Comparison of ENCODE assay signal across 31 cellular contexts in genomic region chr2:88098558-88098900, GRCh38. TPM values are rescaled to one million over a fixed set of nuclear protein-coding genes. Genes with fewer than 3 reads are reported as not detected.
DNase-seq lines count a peak whose midpoint lies in the region; ATAC-seq, FAIRE-seq and TF ChIP-seq lines count a peak whose summit lies in the region.
"Had no signal": no experiment of that assay in that cellular context is flagged by ENCODE, and none has a peak within 500 bp of the region (broad histone marks: within the 10 kb centered on the region; RNA-seq: fewer than 3 reads in every experiment).

No MANE protein-coding gene starts in this region.

- intact Hi-C loops in left ventricle myocardium inferior (cut with micrococcal nuclease) = no loop called here
- intact Hi-C loops in Right ventricle myocardium inferior (cut with DNase I) = no loop called here
- intact Hi-C loops in GM12878 (cut with micrococcal nuclease; ENCODE audit: unreplicated experiment) = loop anchor here (10.0 kb wide), 1 partner anchor 64 kb away; no protein-coding TSS in a partner anchor
- intact Hi-C loops in K562 (cut with micrococcal nuclease) = no loop called here
- intact Hi-C loops in gastrocnemius medialis (cut with DNase I; ENCODE audit: low total_unique reads) = no loop called here

- H4K20me1 ChIP-seq in GM12878 (ENCODE audit: control insufficient read depth, insufficient read depth) (no peaks in the 10 kb centered on the region), K562 (replicated peaks; ENCODE audit: control insufficient read depth, insufficient read depth, low read length) (no peaks in the 10 kb centered on the region)
- H4K20me1 ChIP-seq: BLaER1 had no signal

- H2AFZ ChIP-seq in GM12878 (ENCODE audit: control insufficient read depth, low read depth, low read length) (no peak overlapping the region), K562 (ENCODE audit: low read depth, low read length) (no peak overlapping the region)

- H3K79me2 ChIP-seq in GM12878 (ENCODE audit: control insufficient read depth, insufficient read depth, low read length) (no peaks in the 10 kb centered on the region), K562 (ENCODE audit: control insufficient read depth, insufficient read depth, low read length) (no peaks in the 10 kb centered on the region)

- no peaks in the 10 kb centered on the region for H3K9me3 ChIP-seq in left ventricle myocardium inferior (replicated peaks)
- H3K9me3 ChIP-seq in GM12878 (replicated peaks; ENCODE audit: control insufficient read depth, insufficient read depth, low read length) = no peaks in the 10 kb centered on the region
- H3K9me3 ChIP-seq in K562 (replicated peaks; ENCODE audit: control insufficient read depth, insufficient read depth, low read depth, low read length) = no peaks in the 10 kb centered on the region
- no peaks in the 10 kb centered on the region for H3K9me3 ChIP-seq in gastrocnemius medialis
- H3K9me3 ChIP-seq: BE2C, BLaER1 had no signal

- H3K27me3 ChIP-seq in left ventricle myocardium inferior (ENCODE audit: low read depth) = no peaks in the 10 kb centered on the region
- H3K27me3 ChIP-seq in GM12878 (replicated peaks in 1 of 2; ENCODE audit: control insufficient read depth in 2 of 2, insufficient read depth in 2 of 2, low read length in 1 of 2) = peaks cover 2 to 3% of the 10 kb centered on the region in 2 experiments; a peak in 2 of 4 replicates
- peaks cover 8 to 10% of the 10 kb centered on the region in 2 experiments for H3K27me3 ChIP-seq in K562 (ENCODE audit: control insufficient read depth in 2 of 2, insufficient read depth in 2 of 2, low read length in 2 of 2)
- no peaks in the 10 kb centered on the region for H3K27me3 ChIP-seq in gastrocnemius medialis
- H3K27me3 ChIP-seq in H7 (ENCODE audit: control insufficient read depth, insufficient read depth, low read length) = no peaks in the 10 kb centered on the region
- H3K27me3 ChIP-seq: BE2C, BLaER1 had no signal

- TF ChIP-seq RAD21 in GM12878 (IDR thresholded peaks at IDR 0.05; ENCODE audit: insufficient read depth, low read depth, low read length) = no peak
- no peak for TF ChIP-seq RAD21 in K562 (CRISPR knock-in tag; conservative IDR thresholded peaks at IDR 0.05 in 1 of 2, IDR thresholded peaks at IDR 0.05 in 1 of 2)

- ATAC-seq in Right ventricle myocardium inferior = no peak
- no peak for ATAC-seq in GM12878
- no peak for ATAC-seq in K562
- no peak for ATAC-seq in gastrocnemius medialis
- no peak for ATAC-seq in HG02885 (IDR thresholded peaks at IDR 0.05; ENCODE audit: poor library complexity, unreplicated experiment)

- no peaks in the 10 kb centered on the region for H3K9me1 ChIP-seq in K562 (ENCODE audit: control insufficient read depth, insufficient read depth, low read length)

- FAIRE-seq in GM12878 (lab: Jason Lieb, UNC) = peak; percentile 13
- FAIRE-seq in K562 (lab: Jason Lieb, UNC) = no peak
- FAIRE-seq: A204.1, GM12891, GM19239 had no signal

- H3K27ac ChIP-seq in left ventricle myocardium inferior (replicated peaks) = peak overlapping the region; percentile 51
- H3K27ac ChIP-seq in GM12878 (ENCODE audit: control insufficient read depth, insufficient read depth) = no peak overlapping the region
- no peak overlapping the region for H3K27ac ChIP-seq in K562 (ENCODE audit: extremely low read depth, low read depth, low read length)
- H3K27ac ChIP-seq in gastrocnemius medialis = peak overlapping the region; percentile 82 to 94 (median 89)
- H3K27ac ChIP-seq: BLaER1 had no signal

- CTCF ChIA-PET in GM12878 (lab: Yijun Ruan, JAX) = no interaction called here
- CTCF ChIA-PET in K562 (lab: Yijun Ruan, JAX; ENCODE audit: low intra/inter-chr PET ratio) = no interaction called here

- H3K4me1 ChIP-seq in left ventricle myocardium inferior (peaks cover 55% of the 10 kb centered on the region), GM12878 (ENCODE audit: control insufficient read depth, insufficient read depth, low read length) (no peaks in the 10 kb centered on the region), K562 (replicated peaks in 1 of 2; ENCODE audit: control insufficient read depth in 2 of 2, insufficient read depth in 2 of 2, low read length in 2 of 2) (peaks cover 0 to 4% of the 10 kb centered on the region in 2 experiments; a peak in 2 of 5 replicates), gastrocnemius medialis (peaks cover 14 to 18% of the 10 kb centered on the region in 2 donors)
- H3K4me1 ChIP-seq: BE2C, BLaER1 had no signal

- BruUV-seq in GM12878 (replicated peaks; lab: Mats Ljungman, UMichigan) (no TSS peak), K562 (replicated peaks; lab: Mats Ljungman, UMichigan) (no TSS peak)

- TF ChIP-seq CTCF in left ventricle myocardium inferior (IDR thresholded peaks at IDR 0.05; ENCODE audit: borderline replicate concordance) = no peak
- TF ChIP-seq CTCF in GM12878 (IDR thresholded peaks at IDR 0.05 in 2 of 3, conservative IDR thresholded peaks at IDR 0.05 in 1 of 3; ENCODE audit: control insufficient read depth in 2 of 3, extremely low read depth in 1 of 3, insufficient read depth in 1 of 3, low read depth in 3 of 3, low read length in 3 of 3) = no peak
- no peak for TF ChIP-seq CTCF in K562 (IDR thresholded peaks at IDR 0.05 in 2 of 3, conservative IDR thresholded peaks at IDR 0.05 in 1 of 3; ENCODE audit: insufficient read depth in 2 of 3, low read depth in 1 of 3, low read length in 3 of 3)
- TF ChIP-seq CTCF in gastrocnemius medialis (IDR thresholded peaks at IDR 0.05 in 4 of 5, conservative IDR thresholded peaks at IDR 0.05 in 1 of 5) = no peak

- TF ChIP-seq POLR2A in GM12878 (IDR thresholded peaks at IDR 0.05; ENCODE audit: low read depth, low read length) (no peak), K562 (conservative IDR thresholded peaks at IDR 0.05) (no peak), gastrocnemius medialis (IDR thresholded peaks at IDR 0.05) (no peak)

- in situ Hi-C loops in GM12878 (cut with MboI) (no loop called here), K562 (cut with MboI) (no loop called here), gastrocnemius medialis (cut with MboI; ENCODE audit: low sequenced_read_pairs in 4 of 4) (no loop called here)

- SMC1A ChIA-PET in GM12878 (lab: Charles Lee; ENCODE audit: uncharacterized antibody, unreplicated experiment) = no interaction called here

- POLR2A ChIA-PET in GM12878 (lab: Charles Lee) = no interaction called here
- POLR2A ChIA-PET in K562 (lab: Yijun Ruan, JAX) = no interaction called here

- H3K4me2 ChIP-seq in GM12878 (ENCODE audit: control insufficient read depth, insufficient read depth) = no peak overlapping the region
- no peak overlapping the region for H3K4me2 ChIP-seq in K562 (ENCODE audit: insufficient read depth, low read length)
- H3K4me2 ChIP-seq: BLaER1 had no signal

- H3K36me3 ChIP-seq in left ventricle myocardium inferior = peaks cover 27% of the 10 kb centered on the region
- H3K36me3 ChIP-seq in GM12878 (ENCODE audit: control insufficient read depth in 2 of 2, insufficient read depth in 2 of 2, low read length in 1 of 2) = no peaks in the 10 kb centered on the region
- no peaks in the 10 kb centered on the region for H3K36me3 ChIP-seq in K562 (ENCODE audit: control insufficient read depth, insufficient read depth, low read length)
- H3K36me3 ChIP-seq in gastrocnemius medialis = peaks cover 0 to 24% of the 10 kb centered on the region in 2 donors
- H3K36me3 ChIP-seq in H7 (replicated peaks; ENCODE audit: control insufficient read depth, insufficient read depth, low read length) = no peaks in the 10 kb centered on the region
- H3K36me3 ChIP-seq: BE2C, BLaER1 had no signal

- DNase-seq in left ventricle myocardium inferior (no peak), Right ventricle myocardium inferior (ENCODE audit: missing footprints) (no peak), GM12878 (ENCODE audit: low read depth, low spot score) (no peak), K562 (ENCODE audit: extremely low read depth in 1 of 4, low spot score in 3 of 4) (no peak), gastrocnemius medialis (no peak), H7 (no peak)
- DNase-seq: 8988T; ACHN; BE2C; C1 segment of cervical spinal cord; CD4-positive, alpha-beta memory T cell; CD4-positive, CD25-positive, alpha-beta regulatory T cell; CD8-positive, alpha-beta memory T cell; COR-L47; DMS 273 treated with DMSO at 0.1 percent for 48 hours; DMS153; DMS53; DMS79; DND-41; EL; GDM1 had no signal

- RAD21 ChIA-PET in GM12878 (lab: Charles Lee; ENCODE audit: unreplicated experiment) = no interaction called here

- H3K9ac ChIP-seq in GM12878 (ENCODE audit: control insufficient read depth, insufficient read depth, low read length) (no peak overlapping the region), K562 (ENCODE audit: insufficient read depth in 1 of 2, low read depth in 2 of 2, low read length in 2 of 2) (no peak overlapping the region)
- H3K9ac ChIP-seq: BLaER1 had no signal

- TF ChIP-seq EP300 in GM12878 (IDR thresholded peaks at IDR 0.05; ENCODE audit: borderline replicate concordance in 1 of 2, control insufficient read depth in 1 of 2, low read depth in 2 of 2, low read length in 2 of 2) (no peak), K562 (IDR thresholded peaks at IDR 0.05; ENCODE audit: low read length) (no peak)

- H3K4me3 ChIP-seq in left ventricle myocardium inferior (no peak overlapping the region), GM12878 (no peak overlapping the region), K562 (no peak overlapping the region), gastrocnemius medialis (no peak overlapping the region), H7 (ENCODE audit: insufficient read depth, low read depth, low read length) (no peak overlapping the region)
- H3K4me3 ChIP-seq: BLaER1 had no signal

RNA-seq across cellular contexts. Expression of gene FABP1, which starts 29.3 kb away (rescaled TPM):
- not detected for total RNA-seq in left ventricle myocardium inferior
- total RNA-seq in Right ventricle myocardium inferior = not detected
- total RNA-seq in GM12878 (2013; cell fraction: nucleolus; rRNA removed) = not detected in 2 replicates
- not detected in 2 replicates for total RNA-seq in GM12878 (2014; rRNA removed)
- not detected in 2 replicates for total RNA-seq in GM12878 (2014; rRNA removed; fragmentation: Illumina TruSeq; extraction: Trizol)
- total RNA-seq in GM12878 (2021) = 0.56 TPM in 1 of 2 replicates, not detected in the other
- polyA plus RNA-seq in GM12878 (2011; ENCODE audit: low read depth) = not detected
- polyA plus RNA-seq in GM12878 (2011; rRNA removed) = not detected in 2 replicates
- polyA plus RNA-seq in GM12878 (2011; cell fraction: cytosol; rRNA removed) = not detected in 2 replicates
- polyA plus RNA-seq in GM12878 (2011; cell fraction: nucleus; rRNA removed) = not detected in 2 replicates
- not detected in 2 replicates for polyA plus RNA-seq in GM12878 (2012)
- polyA plus RNA-seq in GM12878 (2014; fragmentation: Illumina TruSeq; extraction: Trizol) = not detected in 2 replicates
- not detected for polyA plus RNA-seq in GM12878 (2014; fragmentation: Nextera tagmentation; extraction: Ambion mirVana)
- polyA plus RNA-seq in GM12878 (2014; rRNA removed) = not detected in 2 replicates
- not detected for polyA plus RNA-seq in GM12878 (2016; fragmentation: Nextera tagmentation; extraction: Ambion mirVana)
- polyA minus RNA-seq in GM12878 (2011; rRNA and poly(A)+ RNA removed) = not detected in 2 replicates
- not detected in 2 replicates for polyA minus RNA-seq in GM12878 (2011; cell fraction: cytosol; rRNA and poly(A)+ RNA removed)
- not detected in 2 replicates for polyA minus RNA-seq in GM12878 (2011; cell fraction: nucleus; rRNA and poly(A)+ RNA removed)
- total RNA-seq in K562 (2011; cell fraction: chromatin; rRNA removed; ENCODE audit: low replicate concordance) = not detected in 2 replicates
- total RNA-seq in K562 (2011; cell fraction: nucleolus; rRNA removed) = not detected in 2 replicates
- not detected in 2 replicates for total RNA-seq in K562 (2011; cell fraction: nucleoplasm; rRNA removed)
- total RNA-seq in K562 (2014; rRNA removed) = not detected in 2 replicates
- not detected in 2 replicates for total RNA-seq in K562 (2014; rRNA removed; fragmentation: Illumina TruSeq; extraction: Trizol)
- total RNA-seq in K562 (2015; rRNA removed; fragmentation: Illumina TruSeq; extraction: Trizol) = not detected in 2 replicates
- 0.64 and 0.98 TPM in 2 replicates for total RNA-seq in K562 (2021)
- polyA plus RNA-seq in K562 (2011; rRNA removed) = not detected in 2 replicates
- polyA plus RNA-seq in K562 (2011; cell fraction: cytosol; rRNA removed) = not detected in 2 replicates
- polyA plus RNA-seq in K562 (2011; cell fraction: nucleus; rRNA removed) = not detected in 2 replicates
- not detected in 2 replicates for polyA plus RNA-seq in K562 (2012)
- polyA plus RNA-seq in K562 (2014; fragmentation: Illumina TruSeq; extraction: Trizol) = not detected in 2 replicates
- not detected for polyA plus RNA-seq in K562 (2014; fragmentation: Nextera tagmentation; extraction: Ambion mirVana)
- polyA plus RNA-seq in K562 (2014; rRNA removed) = not detected in 2 replicates
- polyA minus RNA-seq in K562 (2011; rRNA and poly(A)+ RNA removed) = not detected in 2 replicates
- not detected in 2 replicates for polyA minus RNA-seq in K562 (2011; cell fraction: cytosol; rRNA and poly(A)+ RNA removed)
- not detected in 2 replicates for polyA minus RNA-seq in K562 (2011; cell fraction: nucleus; rRNA and poly(A)+ RNA removed)
- 10 to 100 TPM in 1 of 4 donors, 1 to 10 TPM in 2, under 1 TPM in 1; 0.41 to 11.6 (median 5.2) TPM for total RNA-seq in gastrocnemius medialis
- total RNA-seq in H7 (2014; rRNA removed; shearing (Covaris generic)) = not detected in 2 replicates
- total RNA-seq: A673; CD4-positive, alpha-beta memory T cell; CD4-positive, CD25-positive, alpha-beta regulatory T cell; CD8-positive, alpha-beta memory T cell; Daoy; G401 had no signal
- polyA plus RNA-seq: AG04450; CD14-positive monocyte; CD4-positive, alpha-beta memory T cell; CD4-positive, CD25-positive, alpha-beta regulatory T cell; CD8-positive, alpha-beta memory T cell had no signal

RNA-seq across cellular contexts. Expression of gene SMYD1, which starts 30.9 kb away (rescaled TPM):
- total RNA-seq in left ventricle myocardium inferior (389 TPM), Right ventricle myocardium inferior (544 TPM), GM12878 (2014; rRNA removed) (not detected in 2 replicates), GM12878 (2014; rRNA removed; fragmentation: Illumina TruSeq; extraction: Trizol) (not detected in 2 replicates), GM12878 (2021) (not detected in 2 replicates), K562 (2014; rRNA removed) (not detected in 2 replicates), K562 (2014; rRNA removed; fragmentation: Illumina TruSeq; extraction: Trizol) (not detected in 2 replicates), K562 (2015; rRNA removed; fragmentation: Illumina TruSeq; extraction: Trizol) (not detected in 2 replicates), K562 (2021) (not detected in 2 replicates), gastrocnemius medialis (100 to 1,000 TPM; 107 to 214 (median 147) TPM)
- not detected in 2 replicates for total RNA-seq in GM12878 (2013; cell fraction: nucleolus; rRNA removed)
- not detected for polyA plus RNA-seq in GM12878 (2011; ENCODE audit: low read depth)
- polyA plus RNA-seq in GM12878 (2011; rRNA removed) (not detected in 2 replicates), GM12878 (2014; fragmentation: Illumina TruSeq; extraction: Trizol) (not detected in 2 replicates), GM12878 (2014; fragmentation: Nextera tagmentation; extraction: Ambion mirVana) (not detected), GM12878 (2014; rRNA removed) (0.04 TPM in 1 of 2 replicates, not detected in the other), GM12878 (2016; fragmentation: Nextera tagmentation; extraction: Ambion mirVana) (under 1 TPM in 1 of 2 experiments, not detected in 1; 0.09 TPM), K562 (2011; rRNA removed) (not detected in 2 replicates), K562 (2014; fragmentation: Illumina TruSeq; extraction: Trizol) (not detected in 2 replicates), K562 (2014; fragmentation: Nextera tagmentation; extraction: Ambion mirVana) (not detected), K562 (2014; rRNA removed) (not detected in 2 replicates)
- polyA plus RNA-seq in GM12878 (2011; cell fraction: cytosol; rRNA removed) = not detected in 2 replicates
- polyA plus RNA-seq in GM12878 (2011; cell fraction: nucleus; rRNA removed) = not detected in 2 replicates
- polyA plus RNA-seq in GM12878 (2012) = not detected in 2 replicates
- polyA minus RNA-seq in GM12878 (2011; rRNA and poly(A)+ RNA removed) = not detected in 2 replicates
- polyA minus RNA-seq in GM12878 (2011; cell fraction: cytosol; rRNA and poly(A)+ RNA removed) = not detected in 2 replicates
- not detected in 2 replicates for polyA minus RNA-seq in GM12878 (2011; cell fraction: nucleus; rRNA and poly(A)+ RNA removed)
- total RNA-seq in K562 (2011; cell fraction: chromatin; rRNA removed; ENCODE audit: low replicate concordance) = not detected in 2 replicates
- total RNA-seq in K562 (2011; cell fraction: nucleolus; rRNA removed) = not detected in 2 replicates
- total RNA-seq in K562 (2011; cell fraction: nucleoplasm; rRNA removed) = not detected in 2 replicates
- not detected in 2 replicates for polyA plus RNA-seq in K562 (2011; cell fraction: cytosol; rRNA removed)
- polyA plus RNA-seq in K562 (2011; cell fraction: nucleus; rRNA removed) = not detected in 2 replicates
- polyA plus RNA-seq in K562 (2012) = not detected in 2 replicates
- not detected in 2 replicates for polyA minus RNA-seq in K562 (2011; rRNA and poly(A)+ RNA removed)
- not detected in 2 replicates for polyA minus RNA-seq in K562 (2011; cell fraction: cytosol; rRNA and poly(A)+ RNA removed)
- not detected in 2 replicates for polyA minus RNA-seq in K562 (2011; cell fraction: nucleus; rRNA and poly(A)+ RNA removed)
- total RNA-seq in H7 (2014; rRNA removed; shearing (Covaris generic)) = 0.07 and 0.17 TPM in 2 replicates
- total RNA-seq: A673; CD4-positive, alpha-beta memory T cell; CD4-positive, CD25-positive, alpha-beta regulatory T cell; CD8-positive, alpha-beta memory T cell; Daoy; G401 had no signal
- polyA plus RNA-seq: AG04450; CD14-positive monocyte; CD4-positive, alpha-beta memory T cell; CD4-positive, CD25-positive, alpha-beta regulatory T cell; CD8-positive, alpha-beta memory T cell had no signal

RNA-seq across cellular contexts. Expression of gene KRCC1, which starts 42.9 kb away (rescaled TPM):
- total RNA-seq in left ventricle myocardium inferior (21.2 TPM), Right ventricle myocardium inferior (23.8 TPM), GM12878 (2014; rRNA removed) (12.5 and 17.4 TPM in 2 replicates), GM12878 (2014; rRNA removed; fragmentation: Illumina TruSeq; extraction: Trizol) (25.4 and 26.9 TPM in 2 replicates), GM12878 (2021) (10.6 and 11.4 TPM in 2 replicates), K562 (2014; rRNA removed) (2.0 and 2.2 TPM in 2 replicates), K562 (2014; rRNA removed; fragmentation: Illumina TruSeq; extraction: Trizol) (4.3 and 4.7 TPM in 2 replicates), K562 (2015; rRNA removed; fragmentation: Illumina TruSeq; extraction: Trizol) (4.0 and 5.3 TPM in 2 replicates), K562 (2021) (1.9 and 2.0 TPM in 2 replicates), gastrocnemius medialis (10 to 100 TPM; 20.0 to 29.5 (median 27.2) TPM)
- 0.64 and 0.86 TPM in 2 replicates for total RNA-seq in GM12878 (2013; cell fraction: nucleolus; rRNA removed)
- polyA plus RNA-seq in GM12878 (2011; ENCODE audit: low read depth) = 4.1 TPM
- polyA plus RNA-seq in GM12878 (2011; rRNA removed) (3.8 and 6.5 TPM in 2 replicates), GM12878 (2014; fragmentation: Illumina TruSeq; extraction: Trizol) (27.2 and 37.2 TPM in 2 replicates), GM12878 (2014; fragmentation: Nextera tagmentation; extraction: Ambion mirVana) (10 to 100 TPM; 12.4 to 14.0 TPM), GM12878 (2014; rRNA removed) (8.3 and 10.0 TPM in 2 replicates), GM12878 (2016; fragmentation: Nextera tagmentation; extraction: Ambion mirVana) (10 to 100 TPM in 1 of 2 experiments, 1 to 10 TPM in 1; 9.7 to 15.2 TPM), K562 (2011; rRNA removed) (4.6 and 6.0 TPM in 2 replicates), K562 (2014; fragmentation: Illumina TruSeq; extraction: Trizol) (3.1 and 4.7 TPM in 2 replicates), K562 (2014; fragmentation: Nextera tagmentation; extraction: Ambion mirVana) (1 to 10 TPM; 2.1 TPM), K562 (2014; rRNA removed) (2.2 and 3.3 TPM in 2 replicates)
- polyA plus RNA-seq in GM12878 (2011; cell fraction: cytosol; rRNA removed) = 0.72 and 1.1 TPM in 2 replicates
- 0.67 and 1.3 TPM in 2 replicates for polyA plus RNA-seq in GM12878 (2011; cell fraction: nucleus; rRNA removed)
- 7.9 and 14.6 TPM in 2 replicates for polyA plus RNA-seq in GM12878 (2012)
- polyA minus RNA-seq in GM12878 (2011; rRNA and poly(A)+ RNA removed) = 0.44 and 0.82 TPM in 2 replicates
- 0.83 TPM in 1 of 2 replicates, not detected in the other for polyA minus RNA-seq in GM12878 (2011; cell fraction: cytosol; rRNA and poly(A)+ RNA removed)
- polyA minus RNA-seq in GM12878 (2011; cell fraction: nucleus; rRNA and poly(A)+ RNA removed) = 0.24 and 0.29 TPM in 2 replicates
- total RNA-seq in K562 (2011; cell fraction: chromatin; rRNA removed; ENCODE audit: low replicate concordance) = 0.21 and 1.1 TPM in 2 replicates
- total RNA-seq in K562 (2011; cell fraction: nucleolus; rRNA removed) = 0.67 TPM in 1 of 2 replicates, not detected in the other
- total RNA-seq in K562 (2011; cell fraction: nucleoplasm; rRNA removed) = 0.29 and 0.46 TPM in 2 replicates
- 0.98 and 1.6 TPM in 2 replicates for polyA plus RNA-seq in K562 (2011; cell fraction: cytosol; rRNA removed)
- polyA plus RNA-seq in K562 (2011; cell fraction: nucleus; rRNA removed) = 1.3 and 1.7 TPM in 2 replicates
- 3.5 and 5.6 TPM in 2 replicates for polyA plus RNA-seq in K562 (2012)
- 2.2 and 2.7 TPM in 2 replicates for polyA minus RNA-seq in K562 (2011; rRNA and poly(A)+ RNA removed)
- 0.95 and 1.3 TPM in 2 replicates for polyA minus RNA-seq in K562 (2011; cell fraction: cytosol; rRNA and poly(A)+ RNA removed)
- 0.54 and 0.89 TPM in 2 replicates for polyA minus RNA-seq in K562 (2011; cell fraction: nucleus; rRNA and poly(A)+ RNA removed)
- 13.0 and 16.7 TPM in 2 replicates for total RNA-seq in H7 (2014; rRNA removed; shearing (Covaris generic))

Comparison
In these comparisons a context has a peak if more than half of its experiments do, and no peak if none do; other contexts are left out.
1. H3K27ac ChIP-seq: peak in left ventricle myocardium inferior (single experiment) and gastrocnemius medialis (4 of 4); none in GM12878 (single experiment) and K562 (single experiment).
2. RNA of gene SMYD1, which starts 30.9 kb away (total RNA-seq): 544 TPM in Right ventricle myocardium inferior (single experiment), 389 TPM in left ventricle myocardium inferior (single experiment) and 107 to 214 TPM in gastrocnemius medialis; 0.07 to 0.17 TPM in H7, not detected in GM12878 and not detected in K562; every median in the first group is over 10 times any median in the second.